Comparison of ENCODE assay signal across 11 cellular contexts in the genomic region with DNA sequence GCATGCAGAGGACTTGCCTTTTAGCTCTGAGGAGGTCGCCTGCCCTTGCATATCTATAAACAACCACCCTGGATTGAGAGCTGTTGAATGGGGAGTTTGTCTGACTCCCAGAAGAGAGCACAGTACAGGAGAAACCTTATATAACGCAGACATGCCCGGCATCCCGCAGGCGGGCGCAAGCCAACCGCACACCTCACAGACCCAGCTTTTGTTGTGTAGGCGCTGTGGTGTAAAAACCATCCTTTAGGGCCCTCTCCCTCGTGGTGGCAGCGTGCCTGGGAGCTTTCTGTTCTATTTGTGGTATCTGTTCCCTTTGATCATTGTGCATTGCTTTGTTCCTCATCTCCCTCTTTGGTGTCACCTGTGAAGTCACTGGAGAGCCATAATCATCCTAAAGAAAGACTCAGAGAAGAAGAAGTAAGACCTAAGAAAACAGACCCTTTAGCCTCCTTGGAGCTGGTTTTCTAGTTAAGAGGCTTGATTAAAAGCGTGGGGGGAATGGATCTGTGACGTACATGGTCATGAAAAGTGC.
A peak's percentile ranks its signal among the peaks of the same experiment; 100 is the strongest.
DNase-seq lines count a peak whose midpoint lies in the region; ATAC-seq, FAIRE-seq and TF ChIP-seq lines count a peak whose summit lies in the region.
"Had no signal": no experiment of that assay in that cellular context is flagged by ENCODE, and none has a peak within 500 bp of the region (broad histone marks: within the 10 kb centered on the region; RNA-seq: fewer than 3 reads in every experiment).

No MANE protein-coding gene starts in this region.

- H3K9ac ChIP-seq in GM12878 (ENCODE audit: control insufficient read depth, insufficient read depth, low read length), result peak overlapping the region; percentile 31
- no peak overlapping the region for H3K9ac ChIP-seq in kidney (ENCODE audit: low read length in 2 of 2)

- no peaks in the 10 kb centered on the region for H3K27me3 ChIP-seq in GM12878 (replicated peaks in 1 of 2; ENCODE audit: control insufficient read depth in 2 of 2, insufficient read depth in 2 of 2, low read length in 1 of 2)

- no peaks in the 10 kb centered on the region for H4K20me1 ChIP-seq in GM12878 (ENCODE audit: control insufficient read depth, insufficient read depth)

- peak; percentile 20 for ATAC-seq in GM12878
- no peak for ATAC-seq in HG03442 (IDR thresholded peaks at IDR 0.05; ENCODE audit: unreplicated experiment)

- intact Hi-C loops in GM12878 (cut with micrococcal nuclease; ENCODE audit: unreplicated experiment), result no loop called here
- intact Hi-C loops in kidney (cut with DNase I), result no loop called here

- CTCF ChIA-PET in GM12878 (lab: Yijun Ruan, JAX), result interaction anchor here (0.6 to 2.2 kb wide), 16 partner anchors 10 to 306 kb away, joined by 3 to 15 read pairs (median 4); no protein-coding TSS in a partner anchor

- H3K4me1 ChIP-seq in GM12878 (ENCODE audit: control insufficient read depth, insufficient read depth, low read length) (peaks cover 93% of the 10 kb centered on the region), kidney (ENCODE audit: control insufficient read depth in 1 of 2, insufficient read depth in 1 of 2, low read depth in 1 of 2, low read length in 2 of 2) (peaks cover 25% of the 10 kb centered on the region in 2 donors)

- BruUV-seq in GM12878 (replicated peaks; lab: Mats Ljungman, UMichigan), result no TSS peak

- RAD21 ChIA-PET in GM12878 (lab: Charles Lee; ENCODE audit: unreplicated experiment), result interaction anchor here (0.8 to 19.9 kb wide), 19 partner anchors 8 to 282 kb away, joined by 3 to 497 read pairs (median 9); a partner anchor contains a TSS

- 71% methylated on average over 12 of the region's 12 CpGs for WGBS in GM12878 (ENCODE audit: insufficient coverage, insufficient replicate concordance, low lambda C conversion rate, missing lambda C conversion rate)

- POLR2A ChIA-PET in GM12878 (lab: Charles Lee), result interaction anchor here (0.7 to 4.4 kb wide), 18 partner anchors 9 to 305 kb away, joined by 3 to 30 read pairs (median 4); no protein-coding TSS in a partner anchor

- peaks cover 96% of the 10 kb centered on the region for H3K79me2 ChIP-seq in GM12878 (ENCODE audit: control insufficient read depth, insufficient read depth, low read length)

- TF ChIP-seq POLR2A in GM12878 (IDR thresholded peaks at IDR 0.05; ENCODE audit: low read depth, low read length), result peak; percentile 36

- H3K4me3 ChIP-seq in GM12878 (peak overlapping the region; percentile 23; the same call in 1 of the 2 replicates), kidney (ENCODE audit: low read length in 2 of 2) (no peak overlapping the region)

- in situ Hi-C loops in GM12878 (cut with MboI), result loop anchor here (5.0 kb wide), 1 partner anchor 75 kb away; no protein-coding TSS in a partner anchor

- TF ChIP-seq RAD21 in GM12878 (IDR thresholded peaks at IDR 0.05; ENCODE audit: insufficient read depth, low read depth, low read length), result 0 out of 2 replicates have a peak, but pooled peaks have one; percentile 0

- FAIRE-seq in GM19239 (lab: Jason Lieb, UNC) (peak; percentile 87), GM12878 (lab: Jason Lieb, UNC) (no peak), kidney (lab: Jason Lieb, UNC) (no peak)
- FAIRE-seq: endothelial cell of umbilical vein had no signal

- peak overlapping the region; percentile 89 for H3K27ac ChIP-seq in GM12878 (ENCODE audit: control insufficient read depth, insufficient read depth)
- no peak overlapping the region for H3K27ac ChIP-seq in kidney (ENCODE audit: low read depth in 2 of 2, low read length in 2 of 2)

- peaks cover 2% of the 10 kb centered on the region; the same call in 2 of the 3 replicates for H3K9me3 ChIP-seq in GM12878 (replicated peaks; ENCODE audit: control insufficient read depth, insufficient read depth, low read length)
- H3K9me3 ChIP-seq in kidney (ENCODE audit: control insufficient read depth in 1 of 2, low read length in 2 of 2), result no peaks in the 10 kb centered on the region

- peak; percentile 89 to 93; a peak in 3 of 4 replicates for TF ChIP-seq EP300 in GM12878 (IDR thresholded peaks at IDR 0.05; ENCODE audit: borderline replicate concordance in 1 of 2, control insufficient read depth in 1 of 2, low read depth in 2 of 2, low read length in 2 of 2)

- SMC1A ChIA-PET in GM12878 (lab: Charles Lee; ENCODE audit: uncharacterized antibody, unreplicated experiment), result interaction anchor here (0.7 to 21.5 kb wide), 23 partner anchors 9 to 312 kb away, joined by 3 to 433 read pairs (median 6); no protein-coding TSS in a partner anchor

- H3K4me2 ChIP-seq in GM12878 (ENCODE audit: control insufficient read depth, insufficient read depth), result peak overlapping the region; percentile 63

- no peak overlapping the region for H2AFZ ChIP-seq in GM12878 (ENCODE audit: control insufficient read depth, low read depth, low read length)

- DNase-seq in GM19239 (ENCODE audit: insufficient read length, low spot score), result no peak
- peak; percentile 38 for DNase-seq in activated CD4-positive, CD25-positive, alpha-beta regulatory T cell treated with anti-CD3 and anti-CD28 coated beads, Interleukin-2, amount 50 U/mL, for 72 hours
- peak; percentile 87 for DNase-seq in GM12878 (ENCODE audit: low read depth, low spot score)
- peak; percentile 56 for DNase-seq in stimulated activated CD4-positive, alpha-beta T cell treated with anti-CD3 and anti-CD28 coated beads, Interleukin-4, amount 100 ng/mL, for 1 hour
- no peak for DNase-seq in H4 (ENCODE audit: low spot score)
- DNase-seq in kidney, result no peak
- no peak for DNase-seq in NCI-H1694 (lab: John Stamatoyannopoulos, UW)
- DNase-seq: GDM1, GOT3 had no signal

- TF ChIP-seq CTCF in GM12878 (IDR thresholded peaks at IDR 0.05 in 2 of 3, conservative IDR thresholded peaks at IDR 0.05 in 1 of 3; ENCODE audit: control insufficient read depth in 2 of 3, extremely low read depth in 1 of 3, insufficient read depth in 1 of 3, low read depth in 3 of 3, low read length in 3 of 3) (no peak), kidney (IDR thresholded peaks at IDR 0.05; ENCODE audit: borderline replicate concordance, extremely low read depth, insufficient read depth) (no peak)

- H3K36me3 ChIP-seq in GM12878 (ENCODE audit: control insufficient read depth in 2 of 2, insufficient read depth in 2 of 2, low read length in 1 of 2) (peaks cover 10 to 14% of the 10 kb centered on the region in 2 experiments), kidney (ENCODE audit: control insufficient read depth in 1 of 2, insufficient read depth in 2 of 2, low read length in 2 of 2) (no peaks in the 10 kb centered on the region)

TF ChIP-seq in GM12878, 131 proteins besides CTCF, POLR2A, EP300 and RAD21 (continues in another document):
- TF ChIP-seq EED (IDR thresholded peaks at IDR 0.05; ENCODE audit: low read depth), result peak; percentile 96
- TF ChIP-seq, protein P1, sequence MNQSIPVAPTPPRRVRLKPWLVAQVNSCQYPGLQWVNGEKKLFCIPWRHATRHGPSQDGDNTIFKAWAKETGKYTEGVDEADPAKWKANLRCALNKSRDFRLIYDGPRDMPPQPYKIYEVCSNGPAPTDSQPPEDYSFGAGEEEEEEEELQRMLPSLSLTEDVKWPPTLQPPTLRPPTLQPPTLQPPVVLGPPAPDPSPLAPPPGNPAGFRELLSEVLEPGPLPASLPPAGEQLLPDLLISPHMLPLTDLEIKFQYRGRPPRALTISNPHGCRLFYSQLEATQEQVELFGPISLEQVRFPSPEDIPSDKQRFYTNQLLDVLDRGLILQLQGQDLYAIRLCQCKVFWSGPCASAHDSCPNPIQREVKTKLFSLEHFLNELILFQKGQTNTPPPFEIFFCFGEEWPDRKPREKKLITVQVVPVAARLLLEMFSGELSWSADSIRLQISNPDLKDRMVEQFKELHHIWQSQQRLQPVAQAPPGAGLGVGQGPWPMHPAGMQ (IDR thresholded peaks at IDR 0.05; ENCODE audit: borderline replicate concordance), result peak; percentile 78; the same call in 1 of the 2 replicates
- TF ChIP-seq MXI1 (IDR thresholded peaks at IDR 0.05; ENCODE audit: low read depth, low read length), result peak; percentile 66; the same call in 1 of the 2 replicates
- no peak for TF ChIP-seq SREBF2 (IDR thresholded peaks at IDR 0.05; ENCODE audit: low read length)
- TF ChIP-seq SIX5 (IDR thresholded peaks at IDR 0.05; ENCODE audit: low read depth, low read length, severe bottlenecking), result no peak
- TF ChIP-seq, protein P2, sequence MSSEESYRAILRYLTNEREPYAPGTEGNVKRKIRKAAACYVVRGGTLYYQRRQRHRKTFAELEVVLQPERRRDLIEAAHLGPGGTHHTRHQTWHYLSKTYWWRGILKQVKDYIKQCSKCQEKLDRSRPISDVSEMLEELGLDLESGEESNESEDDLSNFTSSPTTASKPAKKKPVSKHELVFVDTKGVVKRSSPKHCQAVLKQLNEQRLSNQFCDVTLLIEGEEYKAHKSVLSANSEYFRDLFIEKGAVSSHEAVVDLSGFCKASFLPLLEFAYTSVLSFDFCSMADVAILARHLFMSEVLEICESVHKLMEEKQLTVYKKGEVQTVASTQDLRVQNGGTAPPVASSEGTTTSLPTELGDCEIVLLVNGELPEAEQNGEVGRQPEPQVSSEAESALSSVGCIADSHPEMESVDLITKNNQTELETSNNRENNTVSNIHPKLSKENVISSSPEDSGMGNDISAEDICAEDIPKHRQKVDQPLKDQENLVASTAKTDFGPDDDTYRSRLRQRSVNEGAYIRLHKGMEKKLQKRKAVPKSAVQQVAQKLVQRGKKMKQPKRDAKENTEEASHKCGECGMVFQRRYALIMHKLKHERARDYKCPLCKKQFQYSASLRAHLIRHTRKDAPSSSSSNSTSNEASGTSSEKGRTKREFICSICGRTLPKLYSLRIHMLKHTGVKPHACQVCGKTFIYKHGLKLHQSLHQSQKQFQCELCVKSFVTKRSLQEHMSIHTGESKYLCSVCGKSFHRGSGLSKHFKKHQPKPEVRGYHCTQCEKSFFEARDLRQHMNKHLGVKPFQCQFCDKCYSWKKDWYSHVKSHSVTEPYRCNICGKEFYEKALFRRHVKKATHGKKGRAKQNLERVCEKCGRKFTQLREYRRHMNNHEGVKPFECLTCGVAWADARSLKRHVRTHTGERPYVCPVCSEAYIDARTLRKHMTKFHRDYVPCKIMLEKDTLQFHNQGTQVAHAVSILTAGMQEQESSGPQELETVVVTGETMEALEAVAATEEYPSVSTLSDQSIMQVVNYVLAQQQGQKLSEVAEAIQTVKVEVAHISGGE (CRISPR knock-in tag; IDR thresholded peaks at IDR 0.05), result no peak
- TF ChIP-seq, protein P3, sequence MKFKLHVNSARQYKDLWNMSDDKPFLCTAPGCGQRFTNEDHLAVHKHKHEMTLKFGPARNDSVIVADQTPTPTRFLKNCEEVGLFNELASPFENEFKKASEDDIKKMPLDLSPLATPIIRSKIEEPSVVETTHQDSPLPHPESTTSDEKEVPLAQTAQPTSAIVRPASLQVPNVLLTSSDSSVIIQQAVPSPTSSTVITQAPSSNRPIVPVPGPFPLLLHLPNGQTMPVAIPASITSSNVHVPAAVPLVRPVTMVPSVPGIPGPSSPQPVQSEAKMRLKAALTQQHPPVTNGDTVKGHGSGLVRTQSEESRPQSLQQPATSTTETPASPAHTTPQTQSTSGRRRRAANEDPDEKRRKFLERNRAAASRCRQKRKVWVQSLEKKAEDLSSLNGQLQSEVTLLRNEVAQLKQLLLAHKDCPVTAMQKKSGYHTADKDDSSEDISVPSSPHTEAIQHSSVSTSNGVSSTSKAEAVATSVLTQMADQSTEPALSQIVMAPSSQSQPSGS (IDR thresholded peaks at IDR 0.05; ENCODE audit: low read length), result peak; percentile 80

Comparison
In these comparisons a context has a peak if more than half of its experiments do, and no peak if none do; other contexts are left out.
1. DNase-seq: peak in activated CD4-positive, CD25-positive, alpha-beta regulatory T cell treated with anti-CD3 and anti-CD28 coated beads, Interleukin-2, amount 50 U/mL, for 72 hours (single experiment), GM12878 (single experiment) and stimulated activated CD4-positive, alpha-beta T cell treated with anti-CD3 and anti-CD28 coated beads, Interleukin-4, amount 100 ng/mL, for 1 hour (single experiment); none in GM19239 (single experiment), H4 (single experiment), kidney (single experiment) and NCI-H1694 (single experiment).